ENCODE assay signal across 29 cellular contexts in genomic region chr7:1263391-1263951, GRCh38. TPM values are rescaled to one million over a fixed set of nuclear protein-coding genes. Genes with fewer than 3 reads are reported as not detected.
A peak's percentile ranks its signal among the peaks of the same experiment; 100 is the strongest.
DNase-seq lines count a peak whose midpoint lies in the region; ATAC-seq, FAIRE-seq and TF ChIP-seq lines count a peak whose summit lies in the region.
"Had no signal": no experiment of that assay in that cellular context is flagged by ENCODE, and none has a peak within 500 bp of the region (broad histone marks: within the 10 kb centered on the region; RNA-seq: fewer than 3 reads in every experiment).

No MANE protein-coding gene starts in this region.

- intact Hi-C loops in right cardiac atrium (cut with DNase I) (no loop called here), cardiac septum (cut with DNase I) (no loop called here), kidney (cut with DNase I) (no loop called here)

- ATAC-seq in right cardiac atrium (no peak), GM21786 (IDR thresholded peaks at IDR 0.05; ENCODE audit: unreplicated experiment) (no peak)
- ATAC-seq: GM12878, K562, PC-3 had no signal

- no peak for FAIRE-seq in kidney (lab: Jason Lieb, UNC)
- no peak for FAIRE-seq in small intestine (lab: Jason Lieb, UNC)
- FAIRE-seq: GM12878, K562 had no signal

- WGBS in right cardiac atrium = 81% methylated on average over 28 of the region's 28 CpGs
- WGBS in small intestine, 3 donors = 16 to 58% (median 38%) methylated on average over 28 of the region's 28 CpGs

- H3K9ac ChIP-seq in kidney (ENCODE audit: low read length in 2 of 2) = no peak overlapping the region

- TF ChIP-seq CTCF in kidney (IDR thresholded peaks at IDR 0.05; ENCODE audit: borderline replicate concordance, extremely low read depth, insufficient read depth) = no peak

- H3K36me3 ChIP-seq in kidney (ENCODE audit: control insufficient read depth in 1 of 2, insufficient read depth in 2 of 2, low read length in 2 of 2) (no peaks in the 10 kb centered on the region), small intestine (ENCODE audit: control insufficient read depth in 2 of 2, insufficient read depth in 2 of 2, low read length in 2 of 2) (no peaks in the 10 kb centered on the region)

- H3K4me1 ChIP-seq in right cardiac atrium (ENCODE audit: control insufficient read depth, insufficient read depth, low read length) = no peaks in the 10 kb centered on the region
- H3K4me1 ChIP-seq in kidney (ENCODE audit: control insufficient read depth in 1 of 2, insufficient read depth in 1 of 2, low read depth in 1 of 2, low read length in 2 of 2) = no peaks in the 10 kb centered on the region
- H3K4me1 ChIP-seq in small intestine (ENCODE audit: control insufficient read depth in 2 of 2, insufficient read depth in 1 of 2, low read depth in 1 of 2, low read length in 1 of 2) = no peaks in the 10 kb centered on the region

- H3K27me3 ChIP-seq in right cardiac atrium (ENCODE audit: control insufficient read depth, insufficient read depth) = no peaks in the 10 kb centered on the region
- peaks cover 0 to 5% of the 10 kb centered on the region in 2 donors for H3K27me3 ChIP-seq in small intestine (ENCODE audit: control insufficient read depth in 2 of 2, insufficient read depth in 2 of 2, low read length in 2 of 2)

- H3K9me3 ChIP-seq in right cardiac atrium (ENCODE audit: control insufficient read depth, low read length) (no peaks in the 10 kb centered on the region), kidney (ENCODE audit: control insufficient read depth in 1 of 2, low read length in 2 of 2) (no peaks in the 10 kb centered on the region), small intestine (ENCODE audit: control insufficient read depth, low read depth) (no peaks in the 10 kb centered on the region)

- DNase-seq in right cardiac atrium = peak in 2 of 3 donors; percentile 23 to 48
- no peak for DNase-seq in cardiac septum (ENCODE audit: low spot score)
- peak; percentile 39 for DNase-seq in kidney
- DNase-seq in small intestine = peak; percentile 29
- DNase-seq in middle frontal gyrus (ENCODE audit: extremely low spot score, low spot score) = no peak
- DNase-seq in amygdala (lab: John Stamatoyannopoulos, UW) = no peak
- DNase-seq: C1 segment of cervical spinal cord; CD4-positive, alpha-beta memory T cell; COR-L47; DMS79; EL; GDM1; H9; Kasumi-1; NCI-H1105; NCI-H1436 treated with DMSO at 0.1 percent for 48 hours; NCI-H187 treated with DMSO at 0.1 percent for 48 hours; NCI-H446; NCI-H524 treated with DMSO at 0.1 percent for 48 hours; NCI-H82; NK-92 treated with Interleukin-12 subunit alpha and Interleukin-12 subunit beta, amount 100 ng/mL, for 24 hours; PC-3; SHP77 had no signal

- H3K27ac ChIP-seq in right cardiac atrium (ENCODE audit: low read length) = no peak overlapping the region
- H3K27ac ChIP-seq in kidney (ENCODE audit: low read depth in 2 of 2, low read length in 2 of 2) = no peak overlapping the region
- no peak overlapping the region for H3K27ac ChIP-seq in small intestine (ENCODE audit: low read depth in 1 of 2, low read length in 1 of 2)

- no peak overlapping the region for H3K4me3 ChIP-seq in right cardiac atrium (ENCODE audit: low read length)
- H3K4me3 ChIP-seq in kidney (ENCODE audit: low read length in 2 of 2) = no peak overlapping the region
- H3K4me3 ChIP-seq in small intestine (ENCODE audit: low read depth in 1 of 2, low read length in 2 of 2) = no peak overlapping the region
- H3K4me3 ChIP-seq: GM12878, K562 had no signal

RNA-seq across cellular contexts. Expression of gene UNCX, which starts 30.8 kb away (rescaled TPM):
- not detected for total RNA-seq in right cardiac atrium
- polyA plus RNA-seq in right cardiac atrium = not detected
- total RNA-seq in cardiac septum = not detected
- 2.0 TPM for total RNA-seq in kidney
- polyA plus RNA-seq in kidney (ENCODE audit: insufficient read depth, low read depth, low replicate concordance) = 1.4 TPM
- polyA plus RNA-seq in small intestine = not detected
- total RNA-seq: CD4-positive, alpha-beta memory T cell; GM12878; H9; HT-29; K562; M059J; PC-3; SK-MEL-5 had no signal
- polyA plus RNA-seq: CD4-positive, alpha-beta memory T cell; GM12878; K562 had no signal

Comparison
In these comparisons a context has a peak if more than half of its experiments do, and no peak if none do; other contexts are left out.
1. DNase-seq: peak in right cardiac atrium (2 of 3), kidney (single experiment) and small intestine (single experiment); none in cardiac septum (single experiment), middle frontal gyrus (single experiment) and amygdala (0 of 56).